ENCODE assay signal across 10 cellular contexts in the genomic region with DNA sequence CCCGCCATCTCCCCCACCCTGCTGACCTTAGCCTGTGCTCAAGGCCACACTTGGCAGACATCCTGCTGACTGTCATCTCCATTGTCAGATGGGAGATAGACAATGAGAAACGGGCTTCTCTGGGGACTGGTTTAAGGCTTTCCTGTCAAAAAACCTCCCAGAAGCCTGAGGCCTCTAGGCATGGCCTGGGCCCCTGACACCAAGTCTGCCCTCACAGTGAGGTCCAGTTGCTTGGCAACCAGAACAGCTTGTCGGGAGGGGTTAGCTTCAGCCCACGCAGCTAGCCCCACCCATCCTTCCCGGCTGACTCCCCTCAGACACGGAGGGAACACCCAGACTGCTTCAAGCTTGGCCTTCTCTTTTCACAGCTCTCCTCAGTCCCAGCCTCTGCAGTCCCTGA. TPM values are rescaled to one million over a fixed set of nuclear protein-coding genes. Genes with fewer than 3 reads are reported as not detected.
DNase-seq lines count a peak whose midpoint lies in the region; ATAC-seq and TF ChIP-seq lines count a peak whose summit lies in the region.
"Had no signal": no experiment of that assay in that cellular context is flagged by ENCODE, and none has a peak within 500 bp of the region (broad histone marks: within the 10 kb centered on the region; RNA-seq: fewer than 3 reads in every experiment).

No MANE protein-coding gene starts in this region.

- TF ChIP-seq CTCF in choroid plexus epithelial cell (conservative IDR thresholded peaks at IDR 0.05; ENCODE audit: low read depth, low read length) (no peak), testis (IDR thresholded peaks at IDR 0.05) (no peak)

- WGBS in testis, 2 donors: 22 to 31% methylated on average over 4 to 6 of the region's 6 CpGs

- intact Hi-C loops in testis (cut with DNase I; ENCODE audit: low total_unique reads): no loop called here
- intact Hi-C loops in activated T-helper 1 cell treated with anti-CD3 and anti-CD28 coated beads, Interleukin-12 subunit alpha, Interleukin-12 subunit beta, Interleukin-2, Interleukin-4 antibody, amounts not matched to agents 30 ng/mL and 10 ng/mL and 1 ng/mL, durations not matched to agents 14 hours and 24 hours and 36 hours (cut with micrococcal nuclease): no loop called here

- H3K4me1 Mint-ChIP-seq in activated T-helper 1 cell treated with anti-CD3 and anti-CD28 coated beads, Interleukin-12 subunit alpha, Interleukin-12 subunit beta, Interleukin-2, Interleukin-4 antibody, amounts not matched to agents 30 ng/mL and 10 ng/mL and 1 ng/mL, durations not matched to agents 14 hours and 24 hours and 36 hours (ENCODE audit: low read depth): no peaks in the 10 kb centered on the region
- peaks cover 16% of the 10 kb centered on the region for H3K4me1 Mint-ChIP-seq in stimulated activated effector memory CD8-positive, alpha-beta T cell treated with anti-CD3 and anti-CD28 coated beads, Interleukin-12 subunit alpha, Interleukin-12 subunit beta, amount 100 ng/mL, for 72 hours

- no peaks in the 10 kb centered on the region for H3K9me3 Mint-ChIP-seq in activated T-helper 1 cell treated with anti-CD3 and anti-CD28 coated beads, Interleukin-12 subunit alpha, Interleukin-12 subunit beta, Interleukin-2, Interleukin-4 antibody, amounts not matched to agents 30 ng/mL and 10 ng/mL and 1 ng/mL, durations not matched to agents 14 hours and 24 hours and 36 hours
- H3K9me3 Mint-ChIP-seq in stimulated activated effector memory CD8-positive, alpha-beta T cell treated with anti-CD3 and anti-CD28 coated beads, Interleukin-12 subunit alpha, Interleukin-12 subunit beta, amount 100 ng/mL, for 72 hours: no peaks in the 10 kb centered on the region
- H3K9me3 Mint-ChIP-seq: activated naive CD4-positive, alpha-beta T cell treated with anti-CD3 and anti-CD28 coated beads, Interleukin-2, amount 50 U/mL, for 24 hours had no signal

- DNase-seq in HUDEP-2 (lab: John Stamatoyannopoulos, UW; ENCODE audit: unreplicated experiment in 76 of 76) (peak in 62 of 76 experiments; percentile 5 to 83 (median 46)), choroid plexus epithelial cell (ENCODE audit: low read depth) (peak; percentile 82), left lobe of liver (ENCODE audit: low spot score) (no peak), testis (peak; percentile 83), NCI-H510A (lab: John Stamatoyannopoulos, UW) (no peak)
- no peak for DNase-seq in activated T-helper 1 cell treated with anti-CD3 and anti-CD28 coated beads, Interleukin-12 subunit alpha, Interleukin-12 subunit beta, Interleukin-2, Interleukin-4 antibody, amounts not matched to agents 30 ng/mL and 10 ng/mL and 1 ng/mL, durations not matched to agents 14 hours and 24 hours and 36 hours (ENCODE audit: low spot score)
- no peak for DNase-seq in stimulated activated effector memory CD8-positive, alpha-beta T cell treated with anti-CD3 and anti-CD28 coated beads, Interleukin-12 subunit alpha, Interleukin-12 subunit beta, amount 100 ng/mL, for 72 hours (ENCODE audit: low spot score in 2 of 2)

- H3K4me3 ChIP-seq in choroid plexus epithelial cell (ENCODE audit: low read depth, low read length): no peak overlapping the region
- H3K4me3 ChIP-seq in testis: no peak overlapping the region

- no peak overlapping the region for H3K27ac Mint-ChIP-seq in activated T-helper 1 cell treated with anti-CD3 and anti-CD28 coated beads, Interleukin-12 subunit alpha, Interleukin-12 subunit beta, Interleukin-2, Interleukin-4 antibody, amounts not matched to agents 30 ng/mL and 10 ng/mL and 1 ng/mL, durations not matched to agents 14 hours and 24 hours and 36 hours
- no peak overlapping the region for H3K27ac Mint-ChIP-seq in stimulated activated effector memory CD8-positive, alpha-beta T cell treated with anti-CD3 and anti-CD28 coated beads, Interleukin-12 subunit alpha, Interleukin-12 subunit beta, amount 100 ng/mL, for 72 hours
- H3K27ac Mint-ChIP-seq: activated naive CD4-positive, alpha-beta T cell treated with anti-CD3 and anti-CD28 coated beads, Interleukin-2, amount 50 U/mL, for 24 hours had no signal

- H3K4me3 Mint-ChIP-seq in activated T-helper 1 cell treated with anti-CD3 and anti-CD28 coated beads, Interleukin-12 subunit alpha, Interleukin-12 subunit beta, Interleukin-2, Interleukin-4 antibody, amounts not matched to agents 30 ng/mL and 10 ng/mL and 1 ng/mL, durations not matched to agents 14 hours and 24 hours and 36 hours: no peak overlapping the region
- H3K4me3 Mint-ChIP-seq in stimulated activated effector memory CD8-positive, alpha-beta T cell treated with anti-CD3 and anti-CD28 coated beads, Interleukin-12 subunit alpha, Interleukin-12 subunit beta, amount 100 ng/mL, for 72 hours: no peak overlapping the region
- H3K4me3 Mint-ChIP-seq: activated naive CD4-positive, alpha-beta T cell treated with anti-CD3 and anti-CD28 coated beads, Interleukin-2, amount 50 U/mL, for 24 hours had no signal

- ATAC-seq in left lobe of liver (peak; percentile 26), GM18909 (IDR thresholded peaks at IDR 0.05; ENCODE audit: poor library complexity, unreplicated experiment) (no peak)
- ATAC-seq in stimulated activated effector memory CD8-positive, alpha-beta T cell treated with anti-CD3 and anti-CD28 coated beads, Interleukin-12 subunit alpha, Interleukin-12 subunit beta, amount 100 ng/mL, for 72 hours: no peak
- ATAC-seq: Panc1 had no signal

- no peaks in the 10 kb centered on the region for H3K36me3 ChIP-seq in testis (ENCODE audit: low read depth, missing control alignments)

- H3K36me3 Mint-ChIP-seq in activated T-helper 1 cell treated with anti-CD3 and anti-CD28 coated beads, Interleukin-12 subunit alpha, Interleukin-12 subunit beta, Interleukin-2, Interleukin-4 antibody, amounts not matched to agents 30 ng/mL and 10 ng/mL and 1 ng/mL, durations not matched to agents 14 hours and 24 hours and 36 hours (ENCODE audit: low read depth): no peaks in the 10 kb centered on the region
- no peaks in the 10 kb centered on the region for H3K36me3 Mint-ChIP-seq in stimulated activated effector memory CD8-positive, alpha-beta T cell treated with anti-CD3 and anti-CD28 coated beads, Interleukin-12 subunit alpha, Interleukin-12 subunit beta, amount 100 ng/mL, for 72 hours
- H3K36me3 Mint-ChIP-seq: activated naive CD4-positive, alpha-beta T cell treated with anti-CD3 and anti-CD28 coated beads, Interleukin-2, amount 50 U/mL, for 24 hours had no signal

- H3K27ac ChIP-seq in testis: peak overlapping the region; percentile 4 to 68

- peaks cover 9% of the 10 kb centered on the region for H3K27me3 Mint-ChIP-seq in activated T-helper 1 cell treated with anti-CD3 and anti-CD28 coated beads, Interleukin-12 subunit alpha, Interleukin-12 subunit beta, Interleukin-2, Interleukin-4 antibody, amounts not matched to agents 30 ng/mL and 10 ng/mL and 1 ng/mL, durations not matched to agents 14 hours and 24 hours and 36 hours (ENCODE audit: insufficient read depth)
- H3K27me3 Mint-ChIP-seq: activated naive CD4-positive, alpha-beta T cell treated with anti-CD3 and anti-CD28 coated beads, Interleukin-2, amount 50 U/mL, for 24 hours had no signal

- peaks cover 41% of the 10 kb centered on the region for H3K4me1 ChIP-seq in testis

- no peaks in the 10 kb centered on the region for H3K27me3 ChIP-seq in testis

- no peaks in the 10 kb centered on the region for H3K9me3 ChIP-seq in testis

- no peak for TF ChIP-seq POLR2A in testis (IDR thresholded peaks at IDR 0.05)

RNA-seq across cellular contexts. Expression of gene PLEKHA6, which starts 11.0 kb away (rescaled TPM):
- total RNA-seq in left lobe of liver (28.8 TPM), testis (10 to 100 TPM in 1 of 2 donors, 1 to 10 TPM in 1; 5.9 to 14.7 TPM)
- polyA plus RNA-seq in testis (ENCODE audit: insufficient read depth, low read depth, low replicate concordance): 10.0 TPM
- 0.05 and 0.21 TPM in 2 replicates for total RNA-seq in activated T-helper 1 cell treated with anti-CD3 and anti-CD28 coated beads, Interleukin-12 subunit alpha, Interleukin-12 subunit beta, Interleukin-2, Interleukin-4 antibody, amounts not matched to agents 30 ng/mL and 10 ng/mL and 1 ng/mL, durations not matched to agents 14 hours and 24 hours and 36 hours

Comparison
In these comparisons a context has a peak if more than half of its experiments do, and no peak if none do; other contexts are left out.
1. DNase-seq: peak in HUDEP-2 (62 of 76), choroid plexus epithelial cell (single experiment) and testis (single experiment); none in left lobe of liver (single experiment), activated T-helper 1 cell treated with anti-CD3 and anti-CD28 coated beads, Interleukin-12 subunit alpha, Interleukin-12 subunit beta, Interleukin-2, Interleukin-4 antibody, amounts not matched to agents 30 ng/mL and 10 ng/mL and 1 ng/mL, durations not matched to agents 14 hours and 24 hours and 36 hours (single experiment), NCI-H510A (single experiment) and stimulated activated effector memory CD8-positive, alpha-beta T cell treated with anti-CD3 and anti-CD28 coated beads, Interleukin-12 subunit alpha, Interleukin-12 subunit beta, amount 100 ng/mL, for 72 hours (0 of 2).